ENCODE assay signal across 11 cellular contexts in genomic region chr13:23753523-23753922, GRCh38.
DNase-seq lines count a peak whose midpoint lies in the region; ATAC-seq and TF ChIP-seq lines count a peak whose summit lies in the region.
"Had no signal": no experiment of that assay in that cellular context is flagged by ENCODE, and none has a peak within 500 bp of the region (broad histone marks: within the 10 kb centered on the region; RNA-seq: fewer than 3 reads in every experiment).

No MANE protein-coding gene starts in this region.

- POLR2A ChIA-PET in RWPE1 (lab: Yijun Ruan, JAX; ENCODE audit: low non-redundant PET): no interaction called here

- intact Hi-C loops in testis (cut with DNase I; ENCODE audit: low total_unique reads): no loop called here

- no peak overlapping the region for H2AFZ ChIP-seq in Karpas-422 (ENCODE audit: low read length)

- no peak for ATAC-seq in GM18868 (IDR thresholded peaks at IDR 0.05; ENCODE audit: unreplicated experiment)

- TF ChIP-seq POLR2A in testis (IDR thresholded peaks at IDR 0.05): no peak

- H3K9me3 ChIP-seq in Karpas-422 (ENCODE audit: low read length): no peaks in the 10 kb centered on the region
- H3K9me3 ChIP-seq in mesodermal cell (ENCODE audit: control insufficient read depth, low read length): no peaks in the 10 kb centered on the region
- no peaks in the 10 kb centered on the region for H3K9me3 ChIP-seq in testis
- H3K9me3 ChIP-seq: BLaER1 treated with 17β-estradiol and CSF1 and Interleukin-3, amounts not matched to agents 10 nM and 100 nM; right lobe of liver had no signal

- CTCF ChIA-PET in RWPE1 (lab: Yijun Ruan, JAX): no interaction called here

- H3K9ac ChIP-seq in Karpas-422 (ENCODE audit: low read length): no peak overlapping the region
- H3K9ac ChIP-seq: BLaER1 treated with 17β-estradiol and CSF1 and Interleukin-3, amounts not matched to agents 10 nM and 100 nM had no signal

- no peaks in the 10 kb centered on the region for H3K79me2 ChIP-seq in Karpas-422 (ENCODE audit: low read length)

- H3K27me3 ChIP-seq in Karpas-422 (ENCODE audit: low read length): no peaks in the 10 kb centered on the region
- no peaks in the 10 kb centered on the region for H3K27me3 ChIP-seq in testis
- H3K27me3 ChIP-seq: BLaER1 treated with 17β-estradiol and CSF1 and Interleukin-3, amounts not matched to agents 10 nM and 100 nM; right lobe of liver had no signal

- no peak overlapping the region for H3K4me3 ChIP-seq in Karpas-422 (ENCODE audit: low read length)
- H3K4me3 ChIP-seq in mesodermal cell (ENCODE audit: extremely low read depth, insufficient read depth, low read length, poor library complexity, severe bottlenecking): no peak overlapping the region
- H3K4me3 ChIP-seq in testis: no peak overlapping the region
- H3K4me3 ChIP-seq: BLaER1 treated with 17β-estradiol and CSF1 and Interleukin-3, amounts not matched to agents 10 nM and 100 nM; right lobe of liver had no signal

- WGBS in mesodermal cell (ENCODE audit: insufficient coverage in 2 of 2), 2 experiments: 50% methylated on average over 1 of the region's 1 CpG
- WGBS in testis, 2 donors: 54 to 63% methylated on average over 1 of the region's 1 CpG

- H3K27ac ChIP-seq in Karpas-422 (ENCODE audit: low read length) (no peak overlapping the region), mesodermal cell (ENCODE audit: low read depth, low read length, severe bottlenecking) (peak overlapping the region; percentile 7), testis (no peak overlapping the region), RWPE1 (no peak overlapping the region)
- H3K27ac ChIP-seq: BLaER1 treated with 17β-estradiol and CSF1 and Interleukin-3, amounts not matched to agents 10 nM and 100 nM; right lobe of liver had no signal

- H4K20me1 ChIP-seq in Karpas-422 (ENCODE audit: insufficient read depth, low read depth, low read length): no peaks in the 10 kb centered on the region
- H4K20me1 ChIP-seq: BLaER1 treated with 17β-estradiol and CSF1 and Interleukin-3, amounts not matched to agents 10 nM and 100 nM had no signal

- H3K36me3 ChIP-seq in Karpas-422 (ENCODE audit: insufficient read depth, low read length): no peaks in the 10 kb centered on the region
- no peaks in the 10 kb centered on the region for H3K36me3 ChIP-seq in mesodermal cell (ENCODE audit: control insufficient read depth, insufficient read depth, low read length)
- no peaks in the 10 kb centered on the region for H3K36me3 ChIP-seq in testis (ENCODE audit: low read depth, missing control alignments)
- H3K36me3 ChIP-seq: right lobe of liver had no signal

- H3K4me1 ChIP-seq in Karpas-422 (ENCODE audit: low read length): peaks cover 30% of the 10 kb centered on the region
- H3K4me1 ChIP-seq in mesodermal cell (ENCODE audit: control insufficient read depth, insufficient read depth, low read length, poor library complexity, severe bottlenecking): peaks cover 4% of the 10 kb centered on the region
- H3K4me1 ChIP-seq in testis: peaks cover 12% of the 10 kb centered on the region
- H3K4me1 ChIP-seq: right lobe of liver had no signal

- H3K9me2 ChIP-seq in Karpas-422 (replicated peaks; ENCODE audit: insufficient read depth, low read length): no peaks in the 10 kb centered on the region

- peak; percentile 8 for DNase-seq in COLO829 (ENCODE audit: low spot score)
- no peak for DNase-seq in Karpas-422
- DNase-seq in dedifferentiated amniotic fluid mesenchymal stem cell (ENCODE audit: extremely low spot score): peak; percentile 39
- DNase-seq in testis: no peak
- no peak for DNase-seq in RWPE1 (ENCODE audit: low spot score)
- no peak for DNase-seq in NCI-H2196 (lab: John Stamatoyannopoulos, UW; ENCODE audit: unreplicated experiment)
- DNase-seq: activated B cell treated with CpG ODN at 0.5 μM for 24 hours, right lobe of liver had no signal

- TF ChIP-seq CTCF in testis (IDR thresholded peaks at IDR 0.05): no peak
- TF ChIP-seq CTCF in RWPE1 (conservative IDR thresholded peaks at IDR 0.05; ENCODE audit: low read depth): no peak

- H3K4me2 ChIP-seq in Karpas-422 (ENCODE audit: low read depth, low read length, poor library complexity, severe bottlenecking): peak overlapping the region; percentile 17
- H3K4me2 ChIP-seq: BLaER1 treated with 17β-estradiol and CSF1 and Interleukin-3, amounts not matched to agents 10 nM and 100 nM had no signal

Comparison
In these comparisons a context has a peak if more than half of its experiments do, and no peak if none do; other contexts are left out.
1. DNase-seq: peak in COLO829 (single experiment) and dedifferentiated amniotic fluid mesenchymal stem cell (single experiment); none in Karpas-422 (single experiment), testis (single experiment), RWPE1 (single experiment) and NCI-H2196 (single experiment).